In the genomic region with DNA sequence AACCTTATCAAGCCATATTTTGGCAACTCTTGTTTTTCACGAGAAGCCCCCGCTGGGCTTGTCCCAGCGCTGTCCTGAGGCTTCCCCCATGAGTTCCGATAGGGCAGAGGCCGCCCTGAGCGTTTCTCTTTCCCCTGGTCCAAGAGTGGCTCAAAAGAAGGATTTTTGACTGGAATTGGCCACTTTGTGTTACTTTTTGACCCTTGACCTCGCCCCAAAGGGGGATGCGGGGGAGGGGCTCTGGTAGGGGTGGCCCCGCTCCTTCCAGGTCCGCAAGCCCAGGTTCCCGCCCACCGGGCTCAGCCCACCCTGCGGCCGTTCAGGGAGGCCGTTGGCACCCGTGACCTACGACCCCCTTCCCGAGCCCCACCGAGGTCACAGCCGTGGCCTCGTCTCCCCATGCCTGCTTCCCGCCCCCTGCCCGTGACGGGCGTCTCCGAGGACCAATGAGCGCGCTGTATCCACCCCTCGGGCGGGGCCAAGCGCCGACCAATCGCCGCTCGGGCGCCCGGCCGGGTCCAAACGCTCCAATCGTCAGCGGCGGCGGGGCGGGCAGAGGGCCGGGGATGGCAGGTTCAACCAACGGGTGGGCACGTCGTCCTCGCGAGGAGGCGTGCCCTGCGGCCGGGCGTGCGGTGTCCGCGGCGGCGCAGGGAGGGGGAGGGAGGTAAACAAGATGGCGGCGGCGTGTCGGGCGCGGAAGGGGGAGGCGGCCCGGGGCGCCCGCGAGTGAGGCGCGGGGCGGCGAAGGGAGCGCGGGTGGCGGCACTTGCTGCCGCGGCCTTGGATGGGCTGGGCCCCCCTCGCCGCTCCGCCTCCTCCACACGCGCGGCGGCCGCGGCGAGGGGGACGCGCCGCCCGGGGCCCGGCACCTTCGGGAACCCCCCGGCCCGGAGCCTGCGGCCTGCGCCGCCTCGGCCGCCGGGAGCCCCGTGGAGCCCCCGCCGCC, we compare ENCODE assay signal across 1 cellular context.
TF ChIP-seq lines count a peak whose summit lies in the region.

A gene with protein sequence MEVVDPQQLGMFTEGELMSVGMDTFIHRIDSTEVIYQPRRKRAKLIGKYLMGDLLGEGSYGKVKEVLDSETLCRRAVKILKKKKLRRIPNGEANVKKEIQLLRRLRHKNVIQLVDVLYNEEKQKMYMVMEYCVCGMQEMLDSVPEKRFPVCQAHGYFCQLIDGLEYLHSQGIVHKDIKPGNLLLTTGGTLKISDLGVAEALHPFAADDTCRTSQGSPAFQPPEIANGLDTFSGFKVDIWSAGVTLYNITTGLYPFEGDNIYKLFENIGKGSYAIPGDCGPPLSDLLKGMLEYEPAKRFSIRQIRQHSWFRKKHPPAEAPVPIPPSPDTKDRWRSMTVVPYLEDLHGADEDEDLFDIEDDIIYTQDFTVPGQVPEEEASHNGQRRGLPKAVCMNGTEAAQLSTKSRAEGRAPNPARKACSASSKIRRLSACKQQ (plus strand): TSS at position 665 of the 949 bp plus-strand sequence. CDS start 1,136 bp downstream, outside the sequence.

TF ChIP-seq in SK-N-SH, 30 proteins besides CTCF, POLR2A, EP300 and RAD21 (continued from another document):
- TF ChIP-seq SMC3 (IDR thresholded peaks at IDR 0.05; ENCODE audit: low read depth, low read length) = no peak
- peak; percentile 51 for TF ChIP-seq NRF1 (IDR thresholded peaks at IDR 0.05; ENCODE audit: low read depth, low read length)
- peak; percentile 95 for TF ChIP-seq TAF1 (IDR thresholded peaks at IDR 0.05; ENCODE audit: borderline replicate concordance, low read depth, low read length)
- TF ChIP-seq CHD2 (IDR thresholded peaks at IDR 0.05; ENCODE audit: low read length, partially characterized antibody) = peak; percentile 90
- TF ChIP-seq MXI1 (IDR thresholded peaks at IDR 0.05; ENCODE audit: low read depth, low read length) = peak; percentile 46; the same call in 1 of the 2 replicates
- TF ChIP-seq YY1 (IDR thresholded peaks at IDR 0.05; ENCODE audit: low read depth) = peak; percentile 92
- TF ChIP-seq IRF3 (IDR thresholded peaks at IDR 0.05; ENCODE audit: low read depth, low read length) = peak; percentile 76
- TF ChIP-seq TCF12 (IDR thresholded peaks at IDR 0.05) = no peak
